17 cellular contexts compared by ENCODE assay signal in the genomic region with DNA sequence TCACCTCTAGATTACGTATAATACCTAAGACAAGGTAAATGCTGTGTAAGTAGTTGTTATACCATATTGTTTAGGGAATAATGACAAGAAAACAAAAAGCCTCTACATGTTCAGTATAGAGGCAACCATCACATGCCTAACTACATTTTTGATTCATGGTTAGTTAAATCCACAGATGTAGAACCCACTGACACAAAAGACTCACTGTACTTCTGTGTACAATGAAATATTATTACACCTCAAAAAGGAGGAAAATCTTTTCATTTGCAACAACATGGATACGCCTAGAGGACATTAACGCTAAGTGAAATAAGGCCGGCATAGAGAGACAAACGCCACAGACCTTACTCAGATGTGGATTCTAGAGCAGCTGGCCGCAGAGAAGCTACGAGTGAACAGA.
"Had no signal": no experiment of that assay in that cellular context is flagged by ENCODE, and none has a peak within 500 bp of the region (broad histone marks: within the 10 kb centered on the region; RNA-seq: fewer than 3 reads in every experiment).

No MANE protein-coding gene starts in this region.

- H3K27ac ChIP-seq: breast epithelium, colonic mucosa, epithelial cell of prostate, left lung, parathyroid adenoma, stomach, thyroid gland, upper lobe of right lung had no signal

- ATAC-seq: left lung; stimulated activated memory B cell treated with anti-CD40 and anti-IgM and Interleukin-4, amounts not matched to agents 10 μg/mL and 1 μg/mL and 100 μg/mL, for 72 hours; upper lobe of right lung had no signal

- H3K27me3 ChIP-seq: breast epithelium, colonic mucosa, left lung, sigmoid colon, stomach, thyroid gland, upper lobe of right lung had no signal

- H3K4me3 ChIP-seq: breast epithelium, colonic mucosa, left lung, sigmoid colon, smooth muscle cell, stomach, thyroid gland, upper lobe of right lung had no signal

- H3K4me1 ChIP-seq: breast epithelium, colonic mucosa had no signal

- H3K36me3 ChIP-seq: breast epithelium, colonic mucosa, left lung, sigmoid colon, thyroid gland, upper lobe of right lung had no signal

- H3K9me3 ChIP-seq: breast epithelium, colonic mucosa, left lung, sigmoid colon, stomach, thyroid gland, upper lobe of right lung had no signal

- DNase-seq: activated naive CD4-positive, alpha-beta T cell treated with Interleukin-2 at 50 U/mL for 16 hours; activated naive CD8-positive, alpha-beta T cell treated with anti-CD3 and anti-CD28 coated beads for 36 hours; activated T-cell treated with anti-CD3 and anti-CD28 coated beads, Interleukin-2, amount 50 U/mL, for 48 hours; colonic mucosa; kidney glomerular epithelial cell; left lung; sigmoid colon; stimulated activated CD4-positive, alpha-beta T cell treated with anti-CD3 and anti-CD28 coated beads, Interleukin-15, amount 100 ng/mL, for 24 hours; stomach; T-helper 1 cell; thyroid gland; upper lobe of right lung had no signal
